Comparison of ENCODE assay signal across 21 cellular contexts in the genomic region with DNA sequence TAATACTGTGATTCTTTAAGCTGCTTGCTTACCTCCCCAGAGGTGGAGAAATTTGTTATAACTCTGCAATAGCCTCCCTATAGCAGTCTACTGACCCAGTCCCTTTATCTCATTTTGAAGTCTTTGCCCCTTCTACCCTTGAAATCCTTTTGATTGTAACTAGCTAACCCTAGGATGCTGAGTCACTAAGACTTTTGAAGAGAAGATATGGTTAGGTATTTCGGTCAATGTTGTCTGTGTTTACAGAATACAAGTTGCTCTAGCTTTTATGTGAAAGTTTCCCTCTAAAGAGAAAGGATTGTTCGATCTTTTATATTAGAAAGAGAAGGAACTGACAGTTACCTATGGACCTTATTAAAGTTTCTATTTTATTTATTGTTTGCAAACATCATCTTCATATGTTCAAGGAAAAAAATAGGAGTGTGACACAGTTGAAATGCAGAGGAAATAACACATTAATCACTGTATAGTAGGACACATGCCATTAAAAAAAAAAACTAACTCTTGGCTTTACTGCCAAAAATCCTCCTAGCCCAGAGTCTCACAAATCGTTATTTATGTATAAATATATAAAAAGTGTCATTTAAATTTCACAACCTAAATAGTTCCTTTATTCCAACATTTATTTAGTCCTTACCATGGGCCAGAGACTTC. TPM values are rescaled to one million over a fixed set of nuclear protein-coding genes. Genes with fewer than 3 reads are reported as not detected.
A peak's percentile ranks its signal among the peaks of the same experiment; 100 is the strongest.
DNase-seq lines count a peak whose midpoint lies in the region; ATAC-seq and TF ChIP-seq lines count a peak whose summit lies in the region.
"Had no signal": no experiment of that assay in that cellular context is flagged by ENCODE, and none has a peak within 500 bp of the region (broad histone marks: within the 10 kb centered on the region; RNA-seq: fewer than 3 reads in every experiment).

No MANE protein-coding gene starts in this region.

- ATAC-seq in HG02610 (IDR thresholded peaks at IDR 0.05; ENCODE audit: unreplicated experiment) (no peak), aorta (ENCODE audit: low FRiP score) (no peak)
- ATAC-seq: foreskin keratinocyte; stimulated activated naive B cell treated with anti-CD40 and anti-IgM and Interleukin-4, amounts not matched to agents 10 μg/mL and 1 μg/mL and 100 μg/mL, for 72 hours had no signal

- 44 to 53% methylated on average over 3 of the region's 3 CpGs for WGBS in aorta, 2 donors

- H3K36me3 ChIP-seq in A673 (ENCODE audit: insufficient read depth, low read length, poor library complexity, severe bottlenecking) = peaks cover 38% of the 10 kb centered on the region
- no peaks in the 10 kb centered on the region for H3K36me3 ChIP-seq in Caco-2 (ENCODE audit: control insufficient read depth, insufficient read depth, low read length)
- peaks cover 24% of the 10 kb centered on the region for H3K36me3 ChIP-seq in SJSA1
- peaks cover 3 to 6% of the 10 kb centered on the region in 2 donors for H3K36me3 ChIP-seq in aorta (ENCODE audit: control insufficient read depth in 1 of 2, insufficient read depth in 2 of 2, low read length in 1 of 2)

- BruUV-seq in A673 (replicated peaks; lab: Mats Ljungman, UMichigan) = no TSS peak
- TSS peak; percentile 2 for BruUV-seq in Caco-2 (replicated peaks; lab: Mats Ljungman, UMichigan)

- no peak overlapping the region for H3K27ac Mint-ChIP-seq in Caco-2 (ENCODE audit: unreplicated experiment)
- H3K27ac Mint-ChIP-seq: activated naive CD4-positive, alpha-beta T cell treated with anti-CD3 and anti-CD28 coated beads for 36 hours; IgD-negative memory B cell had no signal

- no peaks in the 10 kb centered on the region for H3K9me3 Mint-ChIP-seq in Caco-2 (ENCODE audit: unreplicated experiment)
- H3K9me3 Mint-ChIP-seq: activated naive CD4-positive, alpha-beta T cell treated with anti-CD3 and anti-CD28 coated beads for 36 hours; stimulated activated naive B cell treated with anti-CD40 and anti-IgM and Interleukin-4, amounts not matched to agents 10 μg/mL and 1 μg/mL and 100 μg/mL, for 72 hours had no signal

- intact Hi-C loops in A673 (cut with micrococcal nuclease; ENCODE audit: unreplicated experiment) = no loop called here
- intact Hi-C loops in Caco-2 (cut with micrococcal nuclease; ENCODE audit: unreplicated experiment) = no loop called here
- intact Hi-C loops in aorta (cut with DNase I) = no loop called here

- TF ChIP-seq CTCF in A673 (conservative IDR thresholded peaks at IDR 0.05; ENCODE audit: low read depth, low read length) (no peak), Caco-2 (IDR thresholded peaks at IDR 0.05; ENCODE audit: insufficient read depth in 1 of 2, low read depth in 1 of 2, low read length in 1 of 2, severe bottlenecking in 1 of 2, unreplicated experiment in 1 of 2) (no peak)

- H3K27me3 Mint-ChIP-seq in Caco-2 (ENCODE audit: insufficient read depth, unreplicated experiment) = no peaks in the 10 kb centered on the region
- H3K27me3 Mint-ChIP-seq: IgD-negative memory B cell; stimulated activated naive B cell treated with anti-CD40 and anti-IgM and Interleukin-4, amounts not matched to agents 10 μg/mL and 1 μg/mL and 100 μg/mL, for 72 hours had no signal

- H3K9me3 ChIP-seq in A673 (ENCODE audit: low read depth, low read length, poor library complexity, severe bottlenecking) = no peaks in the 10 kb centered on the region
- H3K9me3 ChIP-seq in Caco-2 = no peaks in the 10 kb centered on the region
- no peaks in the 10 kb centered on the region for H3K9me3 ChIP-seq in SJSA1 (replicated peaks)
- H3K9me3 ChIP-seq in aorta (ENCODE audit: control insufficient read depth, low read length) = no peaks in the 10 kb centered on the region

- H3K36me3 Mint-ChIP-seq in Caco-2 (ENCODE audit: insufficient read depth, unreplicated experiment) = peaks cover 8% of the 10 kb centered on the region

- H3K27ac ChIP-seq in A673 (ENCODE audit: low read depth, low read length, poor library complexity, severe bottlenecking) (peak overlapping the region; percentile 54), SJSA1 (peak overlapping the region; percentile 31), aorta (ENCODE audit: low read depth in 1 of 2, low read length in 2 of 2) (no peak overlapping the region)
- H3K27ac ChIP-seq: foreskin keratinocyte had no signal

- H3K4me1 Mint-ChIP-seq in Caco-2 (ENCODE audit: low read depth, unreplicated experiment) = peaks cover 8% of the 10 kb centered on the region

- H3K27me3 ChIP-seq in A673 (replicated peaks; ENCODE audit: insufficient read depth, low read depth, low read length, poor library complexity) (no peaks in the 10 kb centered on the region), Caco-2 (replicated peaks; ENCODE audit: control insufficient read depth, insufficient read depth, low read length) (no peaks in the 10 kb centered on the region), SJSA1 (replicated peaks) (no peaks in the 10 kb centered on the region), aorta (ENCODE audit: control insufficient read depth in 1 of 2, insufficient read depth in 2 of 2, low read length in 1 of 2) (no peaks in the 10 kb centered on the region)
- H3K27me3 ChIP-seq: foreskin keratinocyte had no signal

- no peak overlapping the region for H3K4me3 Mint-ChIP-seq in Caco-2 (ENCODE audit: unreplicated experiment)
- H3K4me3 Mint-ChIP-seq: activated naive CD4-positive, alpha-beta T cell treated with anti-CD3 and anti-CD28 coated beads for 36 hours; stimulated activated naive B cell treated with anti-CD40 and anti-IgM and Interleukin-4, amounts not matched to agents 10 μg/mL and 1 μg/mL and 100 μg/mL, for 72 hours had no signal

- DNase-seq in A673 (ENCODE audit: low spot score) (no peak), Caco-2 (no peak), SJSA1 (ENCODE audit: low read depth in 1 of 2, low spot score in 2 of 2) (peak in 1 of 2 experiments; percentile 1), fibroblast of peridontal ligament (ENCODE audit: extremely low read depth) (peak; percentile 21), T1000 (lab: John Stamatoyannopoulos, UW) (no peak), aorta (no peak)
- no peak for DNase-seq in activated effector memory CD4-positive, alpha-beta T cell treated with anti-CD3 and anti-CD28 coated beads, Interleukin-2, amount 50 U/mL, for 16 hours
- DNase-seq: activated naive CD4-positive, alpha-beta T cell treated with anti-CD3 and anti-CD28 coated beads for 36 hours; effector CD8-positive, alpha-beta T cell; foreskin keratinocyte; immature natural killer cell; SHP77 treated with DMSO at 0.1 percent for 48 hours; stimulated activated naive B cell treated with anti-CD40 and anti-IgM and Interleukin-4, amounts not matched to agents 10 μg/mL and 1 μg/mL and 100 μg/mL, for 72 hours had no signal

- H3K4me1 ChIP-seq in A673 (ENCODE audit: insufficient read depth, low read length, poor library complexity, severe bottlenecking) (peaks cover 12% of the 10 kb centered on the region), Caco-2 (0 out of 2 replicates have a peak, but pooled peaks cover 6% of the 10 kb centered on the region), SJSA1 (replicated peaks) (peaks cover 35% of the 10 kb centered on the region), aorta (ENCODE audit: control insufficient read depth in 1 of 2, insufficient read depth in 2 of 2, low read length in 2 of 2) (no peaks in the 10 kb centered on the region)
- H3K4me1 ChIP-seq: foreskin keratinocyte had no signal

- CTCF ChIA-PET in A673 (lab: Charles Lee) (no interaction called here), Caco-2 (lab: Charles Lee) (no interaction called here)

- H3K4me3 ChIP-seq in A673 (ENCODE audit: low read depth, low read length, poor library complexity, severe bottlenecking) (no peak overlapping the region), Caco-2 (ENCODE audit: low read depth, low read length) (no peak overlapping the region), SJSA1 (no peak overlapping the region), aorta (ENCODE audit: low read length in 2 of 2) (no peak overlapping the region)
- H3K4me3 ChIP-seq: HAP-1 had no signal

- POLR2A ChIA-PET in A673 (lab: Charles Lee; ENCODE audit: low non-redundant PET) = no interaction called here
- POLR2A ChIA-PET in Caco-2 (lab: Charles Lee) = no interaction called here

RNA-seq across cellular contexts. Expression of gene HYLS1, which starts 3.1 kb away (rescaled TPM):
- 16.3 and 18.8 TPM in 2 replicates for total RNA-seq in A673 (2021)
- total RNA-seq in Caco-2 (2022) = 2.0 and 2.5 TPM in 2 replicates
- total RNA-seq in SJSA1 (2014; rRNA removed; shearing (Covaris generic)) = 13.1 and 15.4 TPM in 2 replicates
- 1 to 10 TPM; 3.3 to 3.6 TPM for total RNA-seq in aorta
- polyA plus RNA-seq in aorta = 1 to 10 TPM; 2.7 to 4.5 TPM

RNA-seq across cellular contexts. Expression of gene PUS3, which starts 12.4 kb away (rescaled TPM):
- total RNA-seq in A673 (2021) (18.7 and 20.9 TPM in 2 replicates), Caco-2 (2022) (19.9 and 22.4 TPM in 2 replicates), aorta (1 to 10 TPM; 8.8 to 9.4 TPM)
- total RNA-seq in SJSA1 (2014; rRNA removed; shearing (Covaris generic)) = 5.4 and 6.8 TPM in 2 replicates
- 1 to 10 TPM; 8.0 to 8.1 TPM for polyA plus RNA-seq in aorta

RNA-seq across cellular contexts. Expression of gene DDX25, which starts 13.7 kb away (rescaled TPM):
- total RNA-seq in A673 (2021) (0.39 and 0.55 TPM in 2 replicates), Caco-2 (2022) (not detected in 2 replicates), aorta (under 1 TPM in 1 of 2 donors, not detected in 1; 0.30 TPM)
- total RNA-seq in SJSA1 (2014; rRNA removed; shearing (Covaris generic)) = not detected in 2 replicates
- not detected for polyA plus RNA-seq in aorta
- total RNA-seq: activated naive CD4-positive, alpha-beta T cell treated with anti-CD3 and anti-CD28 coated beads for 36 hours; foreskin keratinocyte; mesenteric fat pad had no signal
- polyA plus RNA-seq: immature natural killer cell had no signal

RNA-seq across cellular contexts. Expression of gene VSIG10L2, which starts 55.3 kb away (rescaled TPM):
- total RNA-seq in A673 (2021) = not detected in 2 replicates
- total RNA-seq in Caco-2 (2022) = not detected in 2 replicates
- total RNA-seq in SJSA1 (2014; rRNA removed; shearing (Covaris generic)) = not detected in 2 replicates
- total RNA-seq in aorta = under 1 TPM in 1 of 2 donors, not detected in 1; 0.48 TPM
- not detected for polyA plus RNA-seq in aorta
- total RNA-seq: activated naive CD4-positive, alpha-beta T cell treated with anti-CD3 and anti-CD28 coated beads for 36 hours; Daoy; foreskin keratinocyte; mesenteric fat pad; skeletal muscle tissue had no signal
- polyA plus RNA-seq: IgD-negative memory B cell, immature natural killer cell had no signal

RNA-seq across cellular contexts. Expression of gene PATE4, which starts 57.5 kb away (rescaled TPM):
- total RNA-seq in A673 (2021) (not detected in 2 replicates), Caco-2 (2022) (not detected in 2 replicates), aorta (not detected)
- not detected in 2 replicates for total RNA-seq in SJSA1 (2014; rRNA removed; shearing (Covaris generic))
- polyA plus RNA-seq in aorta = under 1 TPM in 1 of 2 donors, not detected in 1; 0.50 TPM
- total RNA-seq: activated naive CD4-positive, alpha-beta T cell treated with anti-CD3 and anti-CD28 coated beads for 36 hours; Daoy; foreskin keratinocyte; mesenteric fat pad; omental fat pad; skeletal muscle tissue; urinary bladder had no signal
- polyA plus RNA-seq: foreskin keratinocyte, IgD-negative memory B cell, immature natural killer cell, urinary bladder had no signal

Comparison
In these comparisons a context has a peak if more than half of its experiments do, and no peak if none do; other contexts are left out.
1. H3K27ac ChIP-seq: peak in A673 (single experiment) and SJSA1 (single experiment); none in aorta (0 of 2).